Comparison of ENCODE assay signal across 8 cellular contexts in genomic region chr5:131252824-131253171, GRCh38. TPM values are rescaled to one million over a fixed set of nuclear protein-coding genes. Genes with fewer than 3 reads are reported as not detected.
A peak's percentile ranks its signal among the peaks of the same experiment; 100 is the strongest.
DNase-seq lines count a peak whose midpoint lies in the region; ATAC-seq and TF ChIP-seq lines count a peak whose summit lies in the region.

No MANE protein-coding gene starts in this region.

- H3K36me3 Mint-ChIP-seq in endothelial cell (ENCODE audit: low read depth, unreplicated experiment) = no peaks in the 10 kb centered on the region

- H3K4me3 Mint-ChIP-seq in endothelial cell (ENCODE audit: unreplicated experiment) = no peak overlapping the region

- ATAC-seq in GM18858 (IDR thresholded peaks at IDR 0.05; ENCODE audit: unreplicated experiment) = peak; percentile 82
- ATAC-seq in HG02973 (IDR thresholded peaks at IDR 0.05; ENCODE audit: unreplicated experiment) = peak; percentile 83
- ATAC-seq in gastrocnemius medialis = peak; percentile 26 to 30

- H3K27me3 Mint-ChIP-seq in endothelial cell (ENCODE audit: unreplicated experiment) = peaks cover 1% of the 10 kb centered on the region

- TF ChIP-seq CTCF in gastrocnemius medialis (IDR thresholded peaks at IDR 0.05 in 4 of 5, conservative IDR thresholded peaks at IDR 0.05 in 1 of 5) (no peak), endothelial cell (IDR thresholded peaks at IDR 0.05; ENCODE audit: unreplicated experiment) (no peak), prostate gland (IDR thresholded peaks at IDR 0.05) (no peak)

- H3K27ac ChIP-seq in gastrocnemius medialis = no peak overlapping the region
- no peak overlapping the region for H3K27ac ChIP-seq in prostate gland

- in situ Hi-C loops in gastrocnemius medialis (cut with MboI; ENCODE audit: low sequenced_read_pairs in 4 of 4) = loop anchor here in 1 of 4 donors (10.0 kb wide), 1 partner anchor 88 kb away; the partner anchor contains the start of gene HINT1

- H3K9me3 ChIP-seq in gastrocnemius medialis = no peaks in the 10 kb centered on the region
- no peaks in the 10 kb centered on the region for H3K9me3 ChIP-seq in prostate gland

- no peak overlapping the region for H3K4me3 ChIP-seq in gastrocnemius medialis
- no peak overlapping the region for H3K4me3 ChIP-seq in prostate gland

- TF ChIP-seq POLR2A in gastrocnemius medialis (IDR thresholded peaks at IDR 0.05) (no peak), prostate gland (IDR thresholded peaks at IDR 0.05) (no peak)

- 72% methylated on average over 6 of the region's 6 CpGs for WGBS in prostate gland

- H3K27ac Mint-ChIP-seq in endothelial cell (ENCODE audit: unreplicated experiment) = no peak overlapping the region

- H3K4me1 Mint-ChIP-seq in endothelial cell (ENCODE audit: unreplicated experiment) = no peaks in the 10 kb centered on the region

- H3K36me3 ChIP-seq in gastrocnemius medialis = no peaks in the 10 kb centered on the region
- no peaks in the 10 kb centered on the region for H3K36me3 ChIP-seq in prostate gland

- intact Hi-C loops in gastrocnemius medialis (cut with DNase I; ENCODE audit: low total_unique reads) (no loop called here), prostate gland (cut with DNase I) (no loop called here)

- DNase-seq in T follicular helper cell (ENCODE audit: low read depth) (peak; percentile 79), gastrocnemius medialis (peak; percentile 29 to 53), endothelial cell (ENCODE audit: low spot score) (no peak), kidney glomerular epithelial cell (lab: John Stamatoyannopoulos, UW) (no peak), prostate gland (ENCODE audit: low spot score) (no peak)
- peak; percentile 30 for DNase-seq in activated naive CD8-positive, alpha-beta T cell treated with anti-CD3 and anti-CD28 coated beads, Interleukin-2, amount 50 U/mL, for 16 hours (ENCODE audit: low read depth, low spot score)

- no peaks in the 10 kb centered on the region for H3K4me1 ChIP-seq in gastrocnemius medialis
- H3K4me1 ChIP-seq in prostate gland (replicated peaks) = no peaks in the 10 kb centered on the region

- no peaks in the 10 kb centered on the region for H3K9me3 Mint-ChIP-seq in endothelial cell (ENCODE audit: unreplicated experiment)

- no peaks in the 10 kb centered on the region for H3K27me3 ChIP-seq in gastrocnemius medialis
- H3K27me3 ChIP-seq in prostate gland (replicated peaks; ENCODE audit: insufficient read depth) = no peaks in the 10 kb centered on the region

RNA-seq across cellular contexts. Expression of gene CDC42SE2, which starts 11.1 kb away (rescaled TPM):
- 10 to 100 TPM; 23.9 to 29.6 (median 26.4) TPM for total RNA-seq in gastrocnemius medialis
- 22.2 TPM for total RNA-seq in endothelial cell (ENCODE audit: unreplicated experiment)
- 10 to 100 TPM; 51.0 to 63.5 TPM for total RNA-seq in prostate gland

Comparison
In these comparisons a context has a peak if more than half of its experiments do, and no peak if none do; other contexts are left out.
1. ATAC-seq: peak in every context shown above with its lines; median percentile 83 in HG02973; 82 in GM18858; 28 in gastrocnemius medialis.
2. DNase-seq: peak in T follicular helper cell (single experiment), activated naive CD8-positive, alpha-beta T cell treated with anti-CD3 and anti-CD28 coated beads, Interleukin-2, amount 50 U/mL, for 16 hours (single experiment) and gastrocnemius medialis (2 of 2); none in endothelial cell (single experiment), kidney glomerular epithelial cell (single experiment) and prostate gland (single experiment).